ENCODE assay signal across 8 cellular contexts in the genomic region with DNA sequence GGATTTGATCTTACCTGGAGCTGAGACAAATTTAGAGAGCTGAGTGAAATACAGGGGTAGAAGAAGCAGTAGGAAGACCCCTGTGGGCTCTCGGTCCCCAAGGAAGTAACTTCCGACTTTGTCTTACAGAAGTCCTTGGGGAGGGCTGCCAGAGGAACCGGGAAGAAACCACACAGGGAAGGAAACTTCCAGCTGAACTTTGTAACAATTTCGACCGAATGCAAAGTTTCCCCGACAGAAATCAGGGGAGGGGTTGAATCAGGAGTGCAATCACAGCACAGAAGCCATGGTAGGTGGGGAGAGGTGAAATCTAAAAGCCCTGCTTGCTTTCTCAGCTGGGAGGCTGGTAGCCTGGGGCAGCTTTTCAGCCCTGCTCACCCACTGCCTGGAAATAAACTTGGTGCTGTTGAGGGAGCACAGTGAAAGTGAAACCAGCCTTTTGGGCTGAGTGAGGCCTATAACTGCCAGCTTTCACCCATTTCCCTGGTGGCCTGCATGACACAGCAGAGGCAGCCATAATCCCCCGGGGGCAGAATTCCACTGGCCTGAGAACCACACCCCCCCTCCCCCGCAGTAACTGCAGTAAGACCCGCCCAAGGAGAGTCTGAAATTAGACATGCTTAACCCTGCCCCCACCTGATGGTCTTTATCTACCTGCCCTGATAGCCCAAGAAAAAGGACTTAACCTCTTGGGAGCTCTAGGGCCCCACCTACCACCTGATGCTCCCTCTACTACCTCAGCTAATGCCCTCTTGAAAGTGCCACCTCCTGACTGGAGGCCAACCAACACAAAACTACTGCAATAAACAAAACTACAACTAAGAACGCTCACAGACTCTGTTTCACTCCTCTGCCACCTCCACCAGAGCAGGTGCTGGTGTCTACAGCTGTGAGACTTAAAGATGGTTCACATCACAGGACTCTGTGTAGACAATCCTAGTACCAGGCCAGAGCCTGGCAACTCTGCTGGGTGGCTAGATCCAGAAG.
A peak's percentile ranks its signal among the peaks of the same experiment; 100 is the strongest.
DNase-seq lines count a peak whose midpoint lies in the region; ATAC-seq and TF ChIP-seq lines count a peak whose summit lies in the region.

No MANE protein-coding gene starts in this region.

- H3K27ac Mint-ChIP-seq in neural progenitor cell = no peak overlapping the region

- H3K4me3 ChIP-seq in NT2/D1 (ENCODE audit: insufficient read length, low read depth) (peak overlapping the region; percentile 11), neural progenitor cell (no peak overlapping the region), smooth muscle cell (no peak overlapping the region)

- H4K20me1 ChIP-seq in neural progenitor cell (ENCODE audit: low read depth) (no peaks in the 10 kb centered on the region), smooth muscle cell (ENCODE audit: low read depth) (no peaks in the 10 kb centered on the region)

- H3K27me3 ChIP-seq in NT2/D1 (ENCODE audit: insufficient read depth, insufficient read length) = no peaks in the 10 kb centered on the region
- H3K27me3 ChIP-seq in neural progenitor cell = no peaks in the 10 kb centered on the region
- no peaks in the 10 kb centered on the region for H3K27me3 ChIP-seq in smooth muscle cell (ENCODE audit: low read depth)

- no peaks in the 10 kb centered on the region for H3K79me2 ChIP-seq in neural progenitor cell (ENCODE audit: low read depth)
- no peaks in the 10 kb centered on the region for H3K79me2 ChIP-seq in smooth muscle cell (ENCODE audit: low read depth)

- DNase-seq in NT2/D1 (ENCODE audit: low read depth, low spot score) = no peak
- no peak for DNase-seq in neural progenitor cell (ENCODE audit: low spot score)
- no peak for DNase-seq in DMS114 treated with DMSO at 0.1 percent for 48 hours (lab: John Stamatoyannopoulos, UW; ENCODE audit: unreplicated experiment)
- DNase-seq in smooth muscle cell (lab: John Stamatoyannopoulos, UW; ENCODE audit: unreplicated experiment) = no peak
- DNase-seq in amygdala (lab: John Stamatoyannopoulos, UW) = no peak
- no peak for DNase-seq in SK-N-DZ (ENCODE audit: low spot score)

- H3K4me1 ChIP-seq in NT2/D1 (ENCODE audit: insufficient read depth, insufficient read length) (no peaks in the 10 kb centered on the region), neural progenitor cell (no peaks in the 10 kb centered on the region), smooth muscle cell (ENCODE audit: low read depth) (no peaks in the 10 kb centered on the region)

- H3K9ac ChIP-seq in NT2/D1 (ENCODE audit: insufficient read length, low read depth) (peak overlapping the region; percentile 24), neural progenitor cell (no peak overlapping the region), smooth muscle cell (ENCODE audit: low read depth) (no peak overlapping the region)

- H3K4me2 ChIP-seq in neural progenitor cell = no peak overlapping the region
- H3K4me2 ChIP-seq in smooth muscle cell = no peak overlapping the region

- H3K9me3 Mint-ChIP-seq in neural progenitor cell = peaks cover 21% of the 10 kb centered on the region

- H3K9me3 ChIP-seq in NT2/D1 (ENCODE audit: insufficient read depth, low read length) (0 out of 2 replicates have a peak, but pooled peaks cover 5% of the 10 kb centered on the region), neural progenitor cell (ENCODE audit: low read depth) (no peaks in the 10 kb centered on the region), smooth muscle cell (replicated peaks; ENCODE audit: low read depth) (no peaks in the 10 kb centered on the region)

- H3F3A ChIP-seq in neural progenitor cell (ENCODE audit: low read depth) (no peaks in the 10 kb centered on the region), smooth muscle cell (ENCODE audit: low read depth) (no peaks in the 10 kb centered on the region)

- no peaks in the 10 kb centered on the region for H3K27me3 Mint-ChIP-seq in neural progenitor cell (ENCODE audit: insufficient read depth, low read depth)

- TF ChIP-seq CTCF in neural progenitor cell (IDR thresholded peaks at IDR 0.05) = no peak
- TF ChIP-seq CTCF in smooth muscle cell (IDR thresholded peaks at IDR 0.05; ENCODE audit: borderline replicate concordance, insufficient read depth, poor library complexity, severe bottlenecking) = no peak

- no peak overlapping the region for H3K27ac ChIP-seq in neural progenitor cell
- no peak overlapping the region for H3K27ac ChIP-seq in smooth muscle cell (ENCODE audit: low read depth)

- H3K4me3 Mint-ChIP-seq in neural progenitor cell = no peak overlapping the region

- H3K36me3 ChIP-seq in NT2/D1 (ENCODE audit: insufficient read depth, insufficient read length, low read length) (no peaks in the 10 kb centered on the region), neural progenitor cell (no peaks in the 10 kb centered on the region), smooth muscle cell (ENCODE audit: low read depth) (no peaks in the 10 kb centered on the region)

- H3K4me1 Mint-ChIP-seq in neural progenitor cell = peaks cover 3% of the 10 kb centered on the region

- H2AFZ ChIP-seq in neural progenitor cell (replicated peaks) (peak overlapping the region; percentile 22), smooth muscle cell (ENCODE audit: low read depth) (no peak overlapping the region)

- peaks cover 6% of the 10 kb centered on the region for H3K36me3 Mint-ChIP-seq in neural progenitor cell

- ATAC-seq in GM18858 (IDR thresholded peaks at IDR 0.05; ENCODE audit: unreplicated experiment) (peak; percentile 87), HG02870 (IDR thresholded peaks at IDR 0.05; ENCODE audit: unreplicated experiment) (peak; percentile 81)

- 90% methylated on average over 10 of the region's 10 CpGs for WGBS in smooth muscle cell (ENCODE audit: low lambda C conversion rate)
